In genomic region chr5:173562451-173562850, GRCh38 we compare ENCODE assay signal across 26 cellular contexts.
"Had no signal": no experiment of that assay in that cellular context is flagged by ENCODE, and none has a peak within 500 bp of the region (broad histone marks: within the 10 kb centered on the region; RNA-seq: fewer than 3 reads in every experiment).

No MANE protein-coding gene starts in this region.

- ATAC-seq: left colon; mucosa of descending colon; naive thymus-derived CD4-positive, alpha-beta T cell; natural killer cell treated with Interleukin-12 subunit alpha and Interleukin-12 subunit beta and Interleukin-15 and Interleukin-18, amount 100 ng/mL, for 72 hours; right lobe of liver; stimulated activated naive B cell treated with anti-CD40 and anti-IgM and Interleukin-4, amounts not matched to agents 10 μg/mL and 1 μg/mL and 100 μg/mL, for 72 hours; stimulated activated naive CD8-positive, alpha-beta T cell treated with anti-CD3 and anti-CD28 coated beads, Interleukin-15, Interleukin-2, amounts not matched to agents 100 U/mL and 50 U/mL, for 24 hours had no signal

- H3K4me1 Mint-ChIP-seq: immature natural killer cell; memory B cell; naive thymus-derived CD4-positive, alpha-beta T cell; stimulated activated naive B cell treated with anti-CD40 and anti-IgM and Interleukin-4, amounts not matched to agents 10 μg/mL and 1 μg/mL and 100 μg/mL, for 72 hours had no signal

- H3K27ac ChIP-seq: left ventricle myocardium inferior, ovary, right atrium auricular region, right lobe of liver, stomach, testis, thyroid gland, transverse colon, upper lobe of left lung, vagina had no signal

- H3K27ac Mint-ChIP-seq: immature natural killer cell; memory B cell; naive thymus-derived CD4-positive, alpha-beta T cell; natural killer cell treated with Interleukin-12 subunit alpha and Interleukin-12 subunit beta and Interleukin-15 and Interleukin-18, amount 100 ng/mL, for 72 hours; progenitor cell of endocrine pancreas; stimulated activated naive B cell treated with anti-CD40 and anti-IgM and Interleukin-4, amounts not matched to agents 10 μg/mL and 1 μg/mL and 100 μg/mL, for 72 hours had no signal

- H3K4me3 Mint-ChIP-seq: immature natural killer cell; memory B cell; naive thymus-derived CD4-positive, alpha-beta T cell; natural killer cell treated with Interleukin-12 subunit alpha and Interleukin-12 subunit beta and Interleukin-15 and Interleukin-18, amount 100 ng/mL, for 72 hours; stimulated activated naive B cell treated with anti-CD40 and anti-IgM and Interleukin-4, amounts not matched to agents 10 μg/mL and 1 μg/mL and 100 μg/mL, for 72 hours had no signal

- DNase-seq: hypothalamus; immature natural killer cell; kidney; left colon; left ventricle myocardium inferior; midbrain; mucosa of descending colon; naive thymus-derived CD4-positive, alpha-beta T cell; ovary; right lobe of liver; stimulated activated CD4-positive, alpha-beta T cell treated with anti-CD3 and anti-CD28 coated beads, Interleukin-12 subunit alpha, Interleukin-12 subunit beta, amount 100 ng/mL, for 4 hours; stimulated activated CD4-positive, alpha-beta T cell treated with anti-CD3 and anti-CD28 coated beads, Interleukin-15, amount 100 ng/mL, for 24 hours; stimulated activated CD4-positive, alpha-beta T cell treated with anti-CD3 and anti-CD28 coated beads, Interleukin-2, amount 100 ng/mL, for 24 hours; stimulated activated CD4-positive, alpha-beta T cell treated with anti-CD3 and anti-CD28 coated beads, Interleukin-4, amount 100 ng/mL, for 1 hour; stimulated activated naive B cell treated with anti-CD40 and anti-IgM and Interleukin-4, amounts not matched to agents 10 μg/mL and 1 μg/mL and 100 μg/mL, for 72 hours; stimulated activated naive CD8-positive, alpha-beta T cell treated with anti-CD3 and anti-CD28 coated beads, Interleukin-15, Interleukin-2, amounts not matched to agents 100 U/mL and 50 U/mL, for 24 hours; stomach; testis; thyroid gland; transverse colon; upper lobe of left lung had no signal

- H3K27me3 Mint-ChIP-seq: progenitor cell of endocrine pancreas had no signal
